1 cellular context compared by ENCODE assay signal in genomic region chr17:78374631-78375274, GRCh38.
TF ChIP-seq lines count a peak whose summit lies in the region.

No MANE protein-coding gene starts in this region.

TF ChIP-seq in SK-N-SH, 30 proteins besides CTCF, POLR2A, EP300 and RAD21 (continued from another document):
- TF ChIP-seq REST (IDR thresholded peaks at IDR 0.05; ENCODE audit: low read depth, low read length) (no peak), RCOR1 (IDR thresholded peaks at IDR 0.05; ENCODE audit: low read length) (no peak), MEF2A (IDR thresholded peaks at IDR 0.05; ENCODE audit: borderline replicate concordance, low read depth) (no peak), NRF1 (IDR thresholded peaks at IDR 0.05; ENCODE audit: low read depth, low read length) (no peak), SMC3 (IDR thresholded peaks at IDR 0.05; ENCODE audit: low read depth, low read length) (no peak), MAX (IDR thresholded peaks at IDR 0.05; ENCODE audit: low read depth) (peak; percentile 65; the same call in 1 of the 2 replicates), USF2 (IDR thresholded peaks at IDR 0.05; ENCODE audit: borderline replicate concordance, low read depth, low read length) (no peak), ZBTB33 (IDR thresholded peaks at IDR 0.05; ENCODE audit: borderline replicate concordance, low read depth) (no peak), TCF12 (IDR thresholded peaks at IDR 0.05) (peak; percentile 68), NFIC (IDR thresholded peaks at IDR 0.05; ENCODE audit: borderline replicate concordance) (peak; percentile 30; the same call in 1 of the 2 replicates), GATA2 (CRISPR knock-in tag; IDR thresholded peaks at IDR 0.05) (no peak), YY1 (IDR thresholded peaks at IDR 0.05; ENCODE audit: low read depth) (no peak), TAF1 (IDR thresholded peaks at IDR 0.05; ENCODE audit: borderline replicate concordance, low read depth, low read length) (no peak), GABPA (IDR thresholded peaks at IDR 0.05; ENCODE audit: low read depth) (no peak), CHD2 (IDR thresholded peaks at IDR 0.05; ENCODE audit: low read length, partially characterized antibody) (no peak), SIN3A (IDR thresholded peaks at IDR 0.05; ENCODE audit: borderline replicate concordance, low read depth, low read length) (no peak), POLR2AphosphoS5 (IDR thresholded peaks at IDR 0.05; ENCODE audit: low read depth, low read length) (no peak), USF1 (IDR thresholded peaks at IDR 0.05; ENCODE audit: borderline replicate concordance, low read depth) (no peak)
